In the genomic region with DNA sequence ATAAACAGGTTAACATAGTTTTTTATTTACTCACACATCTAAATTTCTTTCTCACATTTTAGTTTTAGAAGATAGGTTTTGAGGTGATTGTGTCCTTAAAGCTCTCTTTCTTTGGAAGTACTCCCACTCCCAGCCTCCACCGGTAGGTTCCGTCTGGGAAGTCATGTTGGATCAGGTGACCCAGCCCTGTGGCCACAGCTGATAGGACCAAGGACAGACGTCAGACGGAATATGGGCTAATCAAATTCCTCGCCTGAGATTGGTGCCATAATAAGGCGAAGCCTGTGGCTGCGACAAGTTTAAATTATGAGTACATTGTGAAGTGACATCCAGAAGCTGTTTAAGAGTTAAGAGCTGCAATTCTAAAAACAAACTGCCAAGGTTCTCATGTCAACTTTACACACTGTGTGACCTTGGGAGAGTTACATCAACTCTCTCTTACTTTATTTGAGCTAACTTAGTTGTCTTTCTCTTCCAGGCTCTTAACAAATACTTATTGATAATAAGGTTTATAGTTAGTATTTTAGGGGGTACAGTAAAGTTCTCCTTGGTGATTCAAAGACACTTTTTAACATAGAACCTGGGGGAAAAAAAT, we compare ENCODE assay signal across 28 cellular contexts.
"Had no signal": no experiment of that assay in that cellular context is flagged by ENCODE, and none has a peak within 500 bp of the region (broad histone marks: within the 10 kb centered on the region; RNA-seq: fewer than 3 reads in every experiment).

No MANE protein-coding gene starts in this region.

- H3K27ac Mint-ChIP-seq: naive thymus-derived CD8-positive, alpha-beta T cell; natural killer cell treated with Interleukin-12 subunit alpha and Interleukin-12 subunit beta and Interleukin-15 and Interleukin-18, amount 100 ng/mL, for 72 hours; nephron progenitor cell; progenitor cell of endocrine pancreas; stimulated activated effector memory CD8-positive, alpha-beta T cell treated with anti-CD3 and anti-CD28 coated beads, Interleukin-12 subunit alpha, Interleukin-12 subunit beta, amount 100 ng/mL, for 72 hours; stimulated activated naive B cell treated with anti-CD40 and anti-IgM and Interleukin-4, amounts not matched to agents 10 μg/mL and 1 μg/mL and 100 μg/mL, for 72 hours; stimulated activated naive CD8-positive, alpha-beta T cell treated with anti-CD3 and anti-CD28 coated beads, Interleukin-15, Interleukin-2, amounts not matched to agents 100 ng/mL and 50 ng/mL, for 24 hours; type B pancreatic cell had no signal

- FAIRE-seq: small intestine had no signal

- H3K4me1 Mint-ChIP-seq: naive thymus-derived CD8-positive, alpha-beta T cell; nephron progenitor cell; stimulated activated effector memory CD8-positive, alpha-beta T cell treated with anti-CD3 and anti-CD28 coated beads, Interleukin-12 subunit alpha, Interleukin-12 subunit beta, amount 100 ng/mL, for 72 hours; stimulated activated naive B cell treated with anti-CD40 and anti-IgM and Interleukin-4, amounts not matched to agents 10 μg/mL and 1 μg/mL and 100 μg/mL, for 72 hours had no signal

- H3K27me3 Mint-ChIP-seq: progenitor cell of endocrine pancreas; stimulated activated naive B cell treated with anti-CD40 and anti-IgM and Interleukin-4, amounts not matched to agents 10 μg/mL and 1 μg/mL and 100 μg/mL, for 72 hours; type B pancreatic cell had no signal

- H3K9me3 ChIP-seq: ovary, right lobe of liver, sigmoid colon, transverse colon, uterus had no signal

- H3K79me2 ChIP-seq: parathyroid adenoma had no signal

- H3K9me3 Mint-ChIP-seq: type B pancreatic cell had no signal

- H3K4me3 ChIP-seq: ovary, psoas muscle, right lobe of liver, sigmoid colon, stomach, tibial artery, transverse colon, upper lobe of right lung, uterus had no signal

- H3K36me3 Mint-ChIP-seq: stimulated activated effector memory CD8-positive, alpha-beta T cell treated with anti-CD3 and anti-CD28 coated beads, Interleukin-12 subunit alpha, Interleukin-12 subunit beta, amount 100 ng/mL, for 72 hours; type B pancreatic cell had no signal

- H3K4me1 ChIP-seq: parathyroid adenoma, psoas muscle, sigmoid colon, stomach, tibial artery, transverse colon, upper lobe of right lung, uterus had no signal

- DNase-seq: naive thymus-derived CD8-positive, alpha-beta T cell; nephron progenitor cell; occipital lobe; ovary; posterior cingulate gyrus; psoas muscle; right cardiac atrium; right lobe of liver; sigmoid colon; small intestine; stimulated activated CD4-positive, alpha-beta T cell treated with anti-CD3 and anti-CD28 coated beads, Interleukin-15, amount 100 ng/mL, for 24 hours; stimulated activated CD4-positive, alpha-beta T cell treated with anti-CD3 and anti-CD28 coated beads, Interleukin-2, amount 100 ng/mL, for 24 hours; stimulated activated CD4-positive, alpha-beta T cell treated with anti-CD3 and anti-CD28 coated beads, Interleukin-2, amount 100 ng/mL, for 48 hours; stimulated activated CD4-positive, alpha-beta T cell treated with anti-CD3 and anti-CD28 coated beads, Interleukin-4, amount 100 ng/mL, for 24 hours; stimulated activated naive B cell treated with anti-CD40 and anti-IgM and Interleukin-4, amounts not matched to agents 10 μg/mL and 1 μg/mL and 100 μg/mL, for 72 hours; stimulated activated naive CD4-positive, alpha-beta T cell treated with Interleukin-2 at 50 U/mL for 16 hours; stomach; tibial artery; transverse colon; upper lobe of right lung; uterus had no signal

- H3K27me3 ChIP-seq: ovary, right lobe of liver, sigmoid colon, stomach, tibial artery, transverse colon, upper lobe of right lung, uterus had no signal

- ATAC-seq: naive thymus-derived CD8-positive, alpha-beta T cell; natural killer cell treated with Interleukin-12 subunit alpha and Interleukin-12 subunit beta and Interleukin-15 and Interleukin-18, amount 100 ng/mL, for 72 hours; psoas muscle; right cardiac atrium; stimulated activated effector memory CD8-positive, alpha-beta T cell treated with anti-CD3 and anti-CD28 coated beads, Interleukin-12 subunit alpha, Interleukin-12 subunit beta, amount 100 ng/mL, for 72 hours; stimulated activated naive B cell treated with anti-CD40 and anti-IgM and Interleukin-4, amounts not matched to agents 10 μg/mL and 1 μg/mL and 100 μg/mL, for 72 hours; upper lobe of right lung had no signal

- H3K4me3 Mint-ChIP-seq: naive thymus-derived CD8-positive, alpha-beta T cell; natural killer cell treated with Interleukin-12 subunit alpha and Interleukin-12 subunit beta and Interleukin-15 and Interleukin-18, amount 100 ng/mL, for 72 hours; nephron progenitor cell; neural crest cell; stimulated activated effector memory CD8-positive, alpha-beta T cell treated with anti-CD3 and anti-CD28 coated beads, Interleukin-12 subunit alpha, Interleukin-12 subunit beta, amount 100 ng/mL, for 72 hours; stimulated activated naive B cell treated with anti-CD40 and anti-IgM and Interleukin-4, amounts not matched to agents 10 μg/mL and 1 μg/mL and 100 μg/mL, for 72 hours; stimulated activated naive CD8-positive, alpha-beta T cell treated with anti-CD3 and anti-CD28 coated beads, Interleukin-15, Interleukin-2, amounts not matched to agents 100 ng/mL and 50 ng/mL, for 24 hours; type B pancreatic cell had no signal

- H3K27ac ChIP-seq: ovary, parathyroid adenoma, psoas muscle, right lobe of liver, sigmoid colon, stomach, tibial artery, transverse colon, upper lobe of right lung, uterus had no signal

- H3K36me3 ChIP-seq: ovary, right lobe of liver, sigmoid colon, stomach, tibial artery, transverse colon, upper lobe of right lung, uterus had no signal

- H3K9ac ChIP-seq: parathyroid adenoma had no signal

- H2AFZ ChIP-seq: parathyroid adenoma had no signal
